19 cellular contexts compared by ENCODE assay signal in the genomic region with DNA sequence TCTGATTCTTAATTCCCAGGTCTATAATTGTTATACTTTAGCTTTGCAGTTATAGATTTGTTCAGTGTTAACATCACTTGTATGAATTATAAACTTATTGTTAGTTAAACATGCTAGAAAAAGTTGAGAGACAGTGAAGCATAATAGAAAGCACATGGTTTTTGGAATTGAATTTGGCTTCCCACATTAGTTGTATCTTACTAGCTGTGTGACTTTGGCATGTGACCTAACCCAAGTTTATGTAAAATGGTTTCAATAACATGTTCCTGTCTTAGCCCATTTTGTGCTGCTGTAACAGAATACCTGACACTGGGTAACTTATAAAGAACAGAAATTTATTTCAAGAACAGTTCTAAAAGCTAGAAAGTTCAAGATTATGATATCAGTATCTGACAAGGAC.
A peak's percentile ranks its signal among the peaks of the same experiment; 100 is the strongest.
DNase-seq lines count a peak whose midpoint lies in the region; ATAC-seq and TF ChIP-seq lines count a peak whose summit lies in the region.
"Had no signal": no experiment of that assay in that cellular context is flagged by ENCODE, and none has a peak within 500 bp of the region (broad histone marks: within the 10 kb centered on the region; RNA-seq: fewer than 3 reads in every experiment).

No MANE protein-coding gene starts in this region.

- no peak for ATAC-seq in body of pancreas
- ATAC-seq: GM12878 had no signal

- H3K27ac ChIP-seq in body of pancreas, result no peak overlapping the region
- H3K27ac ChIP-seq: BLaER1 treated with 17β-estradiol and CSF1 and Interleukin-3, amounts not matched to agents 10 nM and 100 nM had no signal

- no peaks in the 10 kb centered on the region for H3K9me3 ChIP-seq in body of pancreas
- H3K9me3 ChIP-seq: BE2C; BLaER1 treated with 17β-estradiol and CSF1 and Interleukin-3, amounts not matched to agents 10 nM and 100 nM; HAP-1 had no signal

- no peak for TF ChIP-seq CTCF in AG09319 (IDR thresholded peaks at IDR 0.05; ENCODE audit: low read depth, low read length)
- TF ChIP-seq CTCF in GM20000 (IDR thresholded peaks at IDR 0.05; ENCODE audit: extremely low read depth, missing control alignments), result no peak
- TF ChIP-seq CTCF in body of pancreas (IDR thresholded peaks at IDR 0.05), result no peak

- H3K27me3 ChIP-seq in body of pancreas, result no peaks in the 10 kb centered on the region
- H3K27me3 ChIP-seq: BE2C; BLaER1 treated with 17β-estradiol and CSF1 and Interleukin-3, amounts not matched to agents 10 nM and 100 nM had no signal

- H3K4me3 ChIP-seq in body of pancreas, result no peak overlapping the region
- H3K4me3 ChIP-seq: BLaER1 treated with 17β-estradiol and CSF1 and Interleukin-3, amounts not matched to agents 10 nM and 100 nM; GM12878; HAP-1 had no signal

- H3K4me1 ChIP-seq in body of pancreas, result no peaks in the 10 kb centered on the region
- H3K4me1 ChIP-seq: BLaER1 treated with 17β-estradiol and CSF1 and Interleukin-3, amounts not matched to agents 10 nM and 100 nM; HAP-1 had no signal

- DNase-seq in AG09319 (ENCODE audit: extremely low read depth, low read depth), result peak; percentile 19
- DNase-seq in SK-MEL-5 (ENCODE audit: low read depth, low spot score), result peak; percentile 17
- DNase-seq in fibroblast of gingiva (ENCODE audit: low read depth), result peak; percentile 72
- DNase-seq in NCI-H345 treated with DMSO at 0.1 percent for 48 hours (lab: John Stamatoyannopoulos, UW; ENCODE audit: unreplicated experiment), result no peak
- DNase-seq in GM20000 (ENCODE audit: low spot score), result no peak
- DNase-seq in body of pancreas, result no peak
- DNase-seq: AML-193; BE2C; CD4-positive, alpha-beta T cell; CD8-positive, alpha-beta memory T cell; DMS 273 treated with DMSO at 0.1 percent for 48 hours; DMS79; EL; GDM1; GOT3; HFFc6 had no signal

- in situ Hi-C loops in SK-MEL-5 (cut with HindIII; ENCODE audit: low pct_unique_long_range_greater_than_20kb, low sequenced_read_pairs), result no loop called here

- intact Hi-C loops in body of pancreas (cut with DNase I), result no loop called here

- no peaks in the 10 kb centered on the region for H3K36me3 ChIP-seq in body of pancreas (replicated peaks in 1 of 2; ENCODE audit: insufficient read depth in 1 of 2, low read depth in 2 of 2)
- H3K36me3 ChIP-seq: BE2C; BLaER1 treated with 17β-estradiol and CSF1 and Interleukin-3, amounts not matched to agents 10 nM and 100 nM; HAP-1 had no signal

- TF ChIP-seq POLR2A in body of pancreas (IDR thresholded peaks at IDR 0.05), result no peak

Comparison
In these comparisons a context has a peak if more than half of its experiments do, and no peak if none do; other contexts are left out.
1. DNase-seq: peak in AG09319 (single experiment), SK-MEL-5 (single experiment) and fibroblast of gingiva (single experiment); none in NCI-H345 treated with DMSO at 0.1 percent for 48 hours (single experiment), GM20000 (single experiment) and body of pancreas (0 of 4).